Comparison of ENCODE assay signal across 5 cellular contexts in the genomic region with DNA sequence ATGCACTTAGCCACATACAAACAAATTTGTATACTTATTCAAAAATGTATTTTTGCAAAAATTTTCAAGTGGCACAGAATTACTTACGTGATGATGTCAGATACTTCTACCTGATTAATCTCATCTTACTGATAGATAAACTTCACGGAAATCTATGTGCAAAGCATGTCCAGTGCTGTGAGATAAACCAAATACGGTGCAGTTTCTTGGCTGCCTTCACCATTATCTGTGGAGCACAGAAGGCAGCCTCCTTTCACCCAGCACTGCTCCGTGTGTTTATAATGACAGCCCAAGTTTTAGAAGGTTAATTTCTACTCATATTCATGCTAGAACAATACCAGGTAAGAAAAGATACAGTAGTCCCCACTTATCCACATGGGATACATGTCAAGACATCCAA. TPM values are rescaled to one million over a fixed set of nuclear protein-coding genes. Genes with fewer than 3 reads are reported as not detected.
"Had no signal": no experiment of that assay in that cellular context is flagged by ENCODE, and none has a peak within 500 bp of the region (broad histone marks: within the 10 kb centered on the region; RNA-seq: fewer than 3 reads in every experiment).

No MANE protein-coding gene starts in this region.

- H3K4me3 Mint-ChIP-seq: IgD-negative memory B cell had no signal

- H3K27ac ChIP-seq: HL-60 had no signal

- DNase-seq: KBM-7 had no signal

- ATAC-seq: HepG2 had no signal

- H3K4me1 Mint-ChIP-seq: IgD-negative memory B cell had no signal

- H3K27ac Mint-ChIP-seq: IgD-negative memory B cell had no signal

- H3K27me3 Mint-ChIP-seq: IgD-negative memory B cell had no signal

- FAIRE-seq: HepG2, HTR-8/SVneo had no signal

- H3K36me3 Mint-ChIP-seq: IgD-negative memory B cell had no signal

RNA-seq across cellular contexts. Expression of gene PDE10A, which starts 59.0 kb away (rescaled TPM):
- total RNA-seq: HepG2 had no signal
- polyA plus RNA-seq: HepG2, IgD-negative memory B cell had no signal
